Comparison of ENCODE assay signal across 10 cellular contexts in the genomic region with DNA sequence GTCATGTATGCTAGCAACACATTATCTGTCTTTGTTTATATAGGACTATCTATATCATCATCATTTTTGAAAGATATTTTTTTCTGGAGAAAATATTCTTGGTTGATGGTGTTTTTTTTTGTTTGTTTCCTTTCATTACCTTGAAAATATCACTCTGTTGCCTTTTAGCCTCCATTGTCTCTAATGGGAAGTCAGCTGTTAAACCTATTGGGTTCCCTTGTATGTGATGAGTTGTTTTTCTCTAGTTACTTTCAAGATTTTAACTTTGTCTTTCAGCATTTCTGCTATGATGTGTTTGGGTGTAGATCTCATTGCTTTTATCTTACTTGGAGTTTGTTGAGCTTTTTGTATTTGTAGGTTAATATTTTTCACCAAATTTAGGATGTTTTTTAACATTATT.
"Had no signal": no experiment of that assay in that cellular context is flagged by ENCODE, and none has a peak within 500 bp of the region (broad histone marks: within the 10 kb centered on the region; RNA-seq: fewer than 3 reads in every experiment).

No MANE protein-coding gene starts in this region.

- H3K36me3 Mint-ChIP-seq: IgD-negative memory B cell had no signal

- DNase-seq: H9, HCEC 1CT, HFFc6, KBM-7 had no signal

- H3K4me3 ChIP-seq: GM23338 had no signal

- H3K27ac ChIP-seq: KMS-11 had no signal

- ATAC-seq: GM23338 had no signal

- H3K27ac Mint-ChIP-seq: GM23338, H9, HFFc6, IgD-negative memory B cell had no signal

- H3K4me1 Mint-ChIP-seq: IgD-negative memory B cell had no signal

- H2AFZ ChIP-seq: GM23338 had no signal

- H3K9ac ChIP-seq: KMS-11 had no signal

- H3K4me2 ChIP-seq: GM23338, KMS-11 had no signal

- H3K4me3 Mint-ChIP-seq: GM23338, H9, HFFc6, IgD-negative memory B cell had no signal

- FAIRE-seq: H1, H54, HTR-8/SVneo had no signal

- H3K27me3 Mint-ChIP-seq: IgD-negative memory B cell had no signal
